ENCODE assay signal across 8 cellular contexts in the genomic region with DNA sequence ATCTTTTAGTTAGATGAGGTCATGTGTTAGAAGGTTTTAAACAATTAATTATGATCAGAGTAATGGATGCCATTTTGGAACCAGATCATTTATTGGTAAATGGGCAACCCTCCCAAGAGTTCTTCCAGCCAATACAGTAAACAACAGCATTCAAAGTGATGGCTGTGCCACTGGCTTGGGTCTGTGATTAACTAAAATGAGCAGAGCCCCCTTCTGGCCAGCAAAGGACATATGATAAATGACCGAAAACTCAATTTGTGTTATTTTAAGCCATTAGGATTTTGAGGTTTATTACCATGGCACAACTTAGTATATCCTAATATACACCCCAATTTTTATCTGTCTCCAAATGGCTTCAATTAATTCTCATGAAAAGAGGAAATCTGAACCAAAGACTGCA.
DNase-seq lines count a peak whose midpoint lies in the region; ATAC-seq, FAIRE-seq and TF ChIP-seq lines count a peak whose summit lies in the region.

No MANE protein-coding gene starts in this region.

- DNase-seq in D341Med (ENCODE audit: low spot score) (peak; percentile 43), kidney (no peak), NCI-H510A (lab: John Stamatoyannopoulos, UW) (no peak), lower leg skin (ENCODE audit: low spot score in 2 of 2) (no peak)

- intact Hi-C loops in kidney (cut with DNase I) (no loop called here), lower leg skin (cut with DNase I; ENCODE audit: low total_unique reads) (no loop called here)

- H3K36me3 ChIP-seq in kidney (ENCODE audit: control insufficient read depth in 1 of 2, insufficient read depth in 2 of 2, low read length in 2 of 2): no peaks in the 10 kb centered on the region

- ATAC-seq in GM21526 (IDR thresholded peaks at IDR 0.05; ENCODE audit: low FRiP score, unreplicated experiment) (peak; percentile 72), SK-N-SH treated with all-trans-retinoic acid at 6 μM for 48 hours (peak; percentile 63), GM19328 (IDR thresholded peaks at IDR 0.05; ENCODE audit: unreplicated experiment) (no peak), HG03039 (IDR thresholded peaks at IDR 0.05; ENCODE audit: unreplicated experiment) (no peak)

- H3K4me1 ChIP-seq in kidney (ENCODE audit: control insufficient read depth in 1 of 2, insufficient read depth in 1 of 2, low read depth in 1 of 2, low read length in 2 of 2): no peaks in the 10 kb centered on the region

- H3K27ac ChIP-seq in kidney (ENCODE audit: low read depth in 2 of 2, low read length in 2 of 2): no peak overlapping the region

- no peak overlapping the region for H3K9ac ChIP-seq in kidney (ENCODE audit: low read length in 2 of 2)

- peaks cover 0 to under 1% of the 10 kb centered on the region in 2 donors for H3K9me3 ChIP-seq in kidney (ENCODE audit: control insufficient read depth in 1 of 2, low read length in 2 of 2)

- TF ChIP-seq CTCF in kidney (IDR thresholded peaks at IDR 0.05; ENCODE audit: borderline replicate concordance, extremely low read depth, insufficient read depth) (peak; percentile 21), lower leg skin (IDR thresholded peaks at IDR 0.05) (no peak)

- 63 to 72% methylated on average over 1 of the region's 1 CpG for whole genome bisulfite sequencing in lower leg skin, 2 donors

- H3K4me3 ChIP-seq in kidney (ENCODE audit: low read length in 2 of 2) (no peak overlapping the region), lower leg skin (ENCODE audit: low read depth, poor library complexity, severe bottlenecking) (no peak overlapping the region)

- no peak for TF ChIP-seq POLR2A in lower leg skin (IDR thresholded peaks at IDR 0.05)

- no peak for FAIRE-seq in kidney (lab: Jason Lieb, UNC)

TF ChIP-seq in SK-N-SH treated with all-trans-retinoic acid at 6 μM for 48 hours, 23 proteins besides CTCF, POLR2A, EP300 and RAD21:
- TF ChIP-seq ZFP30 (CRISPR knock-in tag; IDR thresholded peaks at IDR 0.05): no peak
- TF ChIP-seq ZNF70 (CRISPR knock-in tag; IDR thresholded peaks at IDR 0.05): no peak
- TF ChIP-seq ARNTL (CRISPR knock-in tag; IDR thresholded peaks at IDR 0.05; ENCODE audit: borderline replicate concordance, low read depth): no peak
- no peak for TF ChIP-seq SNAI2 (CRISPR knock-in tag; IDR thresholded peaks at IDR 0.05)
- TF ChIP-seq, protein P1, sequence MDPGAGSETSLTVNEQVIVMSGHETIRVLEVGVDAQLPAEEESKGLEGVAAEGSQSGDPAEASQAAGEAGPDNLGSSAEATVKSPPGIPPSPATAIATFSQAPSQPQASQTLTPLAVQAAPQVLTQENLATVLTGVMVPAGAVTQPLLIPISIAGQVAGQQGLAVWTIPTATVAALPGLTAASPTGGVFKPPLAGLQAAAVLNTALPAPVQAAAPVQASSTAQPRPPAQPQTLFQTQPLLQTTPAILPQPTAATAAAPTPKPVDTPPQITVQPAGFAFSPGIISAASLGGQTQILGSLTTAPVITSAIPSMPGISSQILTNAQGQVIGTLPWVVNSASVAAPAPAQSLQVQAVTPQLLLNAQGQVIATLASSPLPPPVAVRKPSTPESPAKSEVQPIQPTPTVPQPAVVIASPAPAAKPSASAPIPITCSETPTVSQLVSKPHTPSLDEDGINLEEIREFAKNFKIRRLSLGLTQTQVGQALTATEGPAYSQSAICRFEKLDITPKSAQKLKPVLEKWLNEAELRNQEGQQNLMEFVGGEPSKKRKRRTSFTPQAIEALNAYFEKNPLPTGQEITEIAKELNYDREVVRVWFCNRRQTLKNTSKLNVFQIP (CRISPR knock-in tag; IDR thresholded peaks at IDR 0.05; ENCODE audit: borderline replicate concordance, low read depth): no peak
- no peak for TF ChIP-seq ZC3H10 (CRISPR knock-in tag; IDR thresholded peaks at IDR 0.05)
- TF ChIP-seq, protein P2, sequence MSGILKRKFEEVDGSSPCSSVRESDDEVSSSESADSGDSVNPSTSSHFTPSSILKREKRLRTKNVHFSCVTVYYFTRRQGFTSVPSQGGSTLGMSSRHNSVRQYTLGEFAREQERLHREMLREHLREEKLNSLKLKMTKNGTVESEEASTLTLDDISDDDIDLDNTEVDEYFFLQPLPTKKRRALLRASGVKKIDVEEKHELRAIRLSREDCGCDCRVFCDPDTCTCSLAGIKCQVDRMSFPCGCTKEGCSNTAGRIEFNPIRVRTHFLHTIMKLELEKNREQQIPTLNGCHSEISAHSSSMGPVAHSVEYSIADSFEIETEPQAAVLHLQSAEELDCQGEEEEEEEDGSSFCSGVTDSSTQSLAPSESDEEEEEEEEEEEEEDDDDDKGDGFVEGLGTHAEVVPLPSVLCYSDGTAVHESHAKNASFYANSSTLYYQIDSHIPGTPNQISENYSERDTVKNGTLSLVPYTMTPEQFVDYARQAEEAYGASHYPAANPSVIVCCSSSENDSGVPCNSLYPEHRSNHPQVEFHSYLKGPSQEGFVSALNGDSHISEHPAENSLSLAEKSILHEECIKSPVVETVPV (CRISPR knock-in tag; IDR thresholded peaks at IDR 0.05): no peak
- TF ChIP-seq, protein P3, sequence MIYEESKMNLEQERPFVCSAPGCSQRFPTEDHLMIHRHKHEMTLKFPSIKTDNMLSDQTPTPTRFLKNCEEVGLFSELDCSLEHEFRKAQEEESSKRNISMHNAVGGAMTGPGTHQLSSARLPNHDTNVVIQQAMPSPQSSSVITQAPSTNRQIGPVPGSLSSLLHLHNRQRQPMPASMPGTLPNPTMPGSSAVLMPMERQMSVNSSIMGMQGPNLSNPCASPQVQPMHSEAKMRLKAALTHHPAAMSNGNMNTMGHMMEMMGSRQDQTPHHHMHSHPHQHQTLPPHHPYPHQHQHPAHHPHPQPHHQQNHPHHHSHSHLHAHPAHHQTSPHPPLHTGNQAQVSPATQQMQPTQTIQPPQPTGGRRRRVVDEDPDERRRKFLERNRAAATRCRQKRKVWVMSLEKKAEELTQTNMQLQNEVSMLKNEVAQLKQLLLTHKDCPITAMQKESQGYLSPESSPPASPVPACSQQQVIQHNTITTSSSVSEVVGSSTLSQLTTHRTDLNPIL (CRISPR knock-in tag; IDR thresholded peaks at IDR 0.05; ENCODE audit: low read depth): no peak
- TF ChIP-seq PPARA (CRISPR knock-in tag; IDR thresholded peaks at IDR 0.05; ENCODE audit: borderline replicate concordance): no peak
- no peak for TF ChIP-seq RARB (CRISPR knock-in tag; IDR thresholded peaks at IDR 0.05)
- no peak for TF ChIP-seq TCF4 (CRISPR knock-in tag; IDR thresholded peaks at IDR 0.05; ENCODE audit: borderline replicate concordance)
- TF ChIP-seq CSDC2 (CRISPR knock-in tag; IDR thresholded peaks at IDR 0.05): no peak
TF ChIP-seq in SK-N-SH treated with all-trans-retinoic acid at 6 μM for 48 hours: peak in this region for 0.

Comparison
In these comparisons a context has a peak if more than half of its experiments do, and no peak if none do; other contexts are left out.
1. ATAC-seq: peak in GM21526 (single experiment) and SK-N-SH treated with all-trans-retinoic acid at 6 μM for 48 hours (single experiment); none in GM19328 (single experiment) and HG03039 (single experiment).